11 cellular contexts compared by ENCODE assay signal in genomic region chr20:50309764-50310672, GRCh38.
DNase-seq lines count a peak whose midpoint lies in the region; ATAC-seq and TF ChIP-seq lines count a peak whose summit lies in the region.
"Had no signal": no experiment of that assay in that cellular context is flagged by ENCODE, and none has a peak within 500 bp of the region (broad histone marks: within the 10 kb centered on the region; RNA-seq: fewer than 3 reads in every experiment).

No MANE protein-coding gene starts in this region.

- H3K27ac Mint-ChIP-seq in GM23338 = no peak overlapping the region
- H3K27ac Mint-ChIP-seq: activated T-cell treated with anti-CD3 and anti-CD28 coated beads, Interleukin-2, amount 50 U/mL, for 24 hours had no signal

- DNase-seq in GM23338 (ENCODE audit: low spot score) = no peak
- DNase-seq in ascending aorta (ENCODE audit: low spot score in 2 of 2) = no peak
- DNase-seq in CD1c-positive myeloid dendritic cell (ENCODE audit: extremely low spot score) = no peak
- no peak for DNase-seq in activated CD4-positive, alpha-beta T cell treated with anti-CD3 and anti-CD28 coated beads for 1 hour
- DNase-seq in omental fat pad (ENCODE audit: low spot score) = no peak
- DNase-seq: activated T-cell treated with anti-CD3 and anti-CD28 coated beads, Interleukin-2, amount 50 U/mL, for 24 hours; NCI-H1105 had no signal

- H3K27me3 ChIP-seq in GM23338 (ENCODE audit: insufficient read depth) (no peaks in the 10 kb centered on the region), ascending aorta (no peaks in the 10 kb centered on the region), liver (ENCODE audit: control insufficient read depth in 4 of 4, insufficient read depth in 4 of 4, low read length in 3 of 4) (no peaks in the 10 kb centered on the region), skeletal muscle satellite cell (ENCODE audit: control insufficient read depth, insufficient read depth, low read length) (no peaks in the 10 kb centered on the region)
- H3K27me3 ChIP-seq: SJSA1 had no signal

- H3K36me3 Mint-ChIP-seq in GM23338 (ENCODE audit: low read depth) = no peaks in the 10 kb centered on the region

- no peak for TF ChIP-seq RAD21 in liver (IDR thresholded peaks at IDR 0.05)

- peaks cover 8% of the 10 kb centered on the region for H3K27me3 Mint-ChIP-seq in GM23338 (ENCODE audit: insufficient read depth, low read depth, poor library complexity)

- no peaks in the 10 kb centered on the region; the same call in 1 of the 2 replicates for H3K9me2 ChIP-seq in GM23338 (ENCODE audit: insufficient read depth)

- WGBS in liver = 91% methylated on average over 20 of the region's 20 CpGs

- no peaks in the 10 kb centered on the region; the same call in 2 of the 3 replicates for H3K9me3 Mint-ChIP-seq in GM23338
- H3K9me3 Mint-ChIP-seq: activated T-cell treated with anti-CD3 and anti-CD28 coated beads, Interleukin-2, amount 50 U/mL, for 24 hours had no signal

- peaks cover 11% of the 10 kb centered on the region; the same call in 1 of the 2 replicates for H3K4me1 ChIP-seq in GM23338 (ENCODE audit: insufficient read depth)
- H3K4me1 ChIP-seq in ascending aorta = peaks cover 11 to 27% of the 10 kb centered on the region in 2 donors
- H3K4me1 ChIP-seq in liver (ENCODE audit: control insufficient read depth in 4 of 4, insufficient read depth in 4 of 4, low read length in 3 of 4) = peaks cover 18 to 59% (median 32%) of the 10 kb centered on the region in 4 donors
- peaks cover 54% of the 10 kb centered on the region for H3K4me1 ChIP-seq in skeletal muscle satellite cell (ENCODE audit: control insufficient read depth, insufficient read depth, low read length)

- no peak overlapping the region for H3K4me3 ChIP-seq in GM23338
- H3K4me3 ChIP-seq in ascending aorta = no peak overlapping the region
- no peak overlapping the region for H3K4me3 ChIP-seq in liver (ENCODE audit: low read depth in 1 of 3, low read length in 3 of 3)
- H3K4me3 ChIP-seq in skeletal muscle satellite cell (ENCODE audit: low read length) = no peak overlapping the region

- H3K4me3 Mint-ChIP-seq in GM23338 = no peak overlapping the region; the same call in 2 of the 3 replicates
- H3K4me3 Mint-ChIP-seq: activated T-cell treated with anti-CD3 and anti-CD28 coated beads, Interleukin-2, amount 50 U/mL, for 24 hours had no signal

- H3K4me2 ChIP-seq in GM23338 (no peak overlapping the region), skeletal muscle satellite cell (ENCODE audit: low read length) (no peak overlapping the region)

- H3K9ac ChIP-seq in liver (ENCODE audit: low read depth in 1 of 2, low read length in 2 of 2) = peak overlapping the region in 1 of 2 donors; percentile 52
- peak overlapping the region; percentile 80 for H3K9ac ChIP-seq in skeletal muscle satellite cell (ENCODE audit: low read depth, low read length)

- H3K27ac ChIP-seq in GM23338 (ENCODE audit: low read depth) (no peak overlapping the region), ascending aorta (peak overlapping the region; percentile 85 to 89), liver (ENCODE audit: low read depth in 1 of 2, low read length in 2 of 2) (peak overlapping the region; percentile 98 to 99)

- H3K79me2 ChIP-seq in GM23338 (replicated peaks; ENCODE audit: insufficient read depth) = no peaks in the 10 kb centered on the region

- H3K36me3 ChIP-seq in GM23338 (ENCODE audit: insufficient read depth) (no peaks in the 10 kb centered on the region), ascending aorta (no peaks in the 10 kb centered on the region), liver (ENCODE audit: control insufficient read depth in 4 of 4, insufficient read depth in 3 of 4, low read depth in 1 of 4, low read length in 3 of 4) (no peaks in the 10 kb centered on the region), skeletal muscle satellite cell (ENCODE audit: insufficient read depth, low read length) (no peaks in the 10 kb centered on the region)
- H3K36me3 ChIP-seq: SJSA1 had no signal

- no peak; the same call in none of the 3 replicates for ATAC-seq in GM23338
- no peak for ATAC-seq in HG03039 (IDR thresholded peaks at IDR 0.05; ENCODE audit: unreplicated experiment)
- no peak for ATAC-seq in omental fat pad (ENCODE audit: low FRiP score)

- H2AFZ ChIP-seq in GM23338 = peak overlapping the region; percentile 94; the same call in 1 of the 2 replicates

- intact Hi-C loops in ascending aorta (cut with DNase I) = loop anchor here (2.0 kb wide), 2 partner anchors 89 to 119 kb away; partner anchors contain the start of gene CEBPB

- TF ChIP-seq CTCF in GM23338 (conservative IDR thresholded peaks at IDR 0.05; ENCODE audit: low read depth in 2 of 2) = no peak
- no peak for TF ChIP-seq CTCF in ascending aorta (IDR thresholded peaks at IDR 0.05)
- no peak for TF ChIP-seq CTCF in liver (IDR thresholded peaks at IDR 0.05; ENCODE audit: low read depth, low read length, missing input control)
- TF ChIP-seq CTCF in omental fat pad (IDR thresholded peaks at IDR 0.05) = no peak

- H3K4me1 Mint-ChIP-seq in GM23338 = peaks cover 27% of the 10 kb centered on the region

- H4K20me1 ChIP-seq in GM23338 (replicated peaks; ENCODE audit: insufficient read depth) = no peaks in the 10 kb centered on the region

- no peaks in the 10 kb centered on the region for H3F3A ChIP-seq in GM23338 (replicated peaks; ENCODE audit: low read depth)

- H3K9me3 ChIP-seq in ascending aorta (no peaks in the 10 kb centered on the region), liver (ENCODE audit: control insufficient read depth in 4 of 4, low read length in 3 of 4) (no peaks in the 10 kb centered on the region), skeletal muscle satellite cell (replicated peaks; ENCODE audit: low read length) (no peaks in the 10 kb centered on the region)
- H3K9me3 ChIP-seq: SJSA1 had no signal

TF ChIP-seq in GM23338, 12 proteins besides CTCF, POLR2A, EP300 and RAD21 (continues in another document):
- TF ChIP-seq POLR2AphosphoS5 (IDR thresholded peaks at IDR 0.05; ENCODE audit: low read depth) (no peak), EZH2 (IDR thresholded peaks at IDR 0.05; ENCODE audit: low read depth, unreplicated experiment) (no peak), REST (IDR thresholded peaks at IDR 0.05; ENCODE audit: unreplicated experiment) (no peak), CREB1 (CRISPR knock-in tag; IDR thresholded peaks at IDR 0.05; ENCODE audit: low read depth) (no peak)

TF ChIP-seq in liver, 16 proteins besides CTCF, POLR2A, EP300 and RAD21:
- TF ChIP-seq GABPA (IDR thresholded peaks at IDR 0.05 in 1 of 2, conservative IDR thresholded peaks at IDR 0.05 in 1 of 2) (no peak), FOXA1 (IDR thresholded peaks at IDR 0.05) (no peak), MAX (IDR thresholded peaks at IDR 0.05) (no peak), FOXA2 (IDR thresholded peaks at IDR 0.05) (no peak), YY1 (IDR thresholded peaks at IDR 0.05) (no peak), ATF3 (IDR thresholded peaks at IDR 0.05) (no peak), ZBTB33 (IDR thresholded peaks at IDR 0.05) (no peak), SP1 (IDR thresholded peaks at IDR 0.05) (no peak), JUND (IDR thresholded peaks at IDR 0.05) (no peak), EGR1 (IDR thresholded peaks at IDR 0.05; ENCODE audit: low read depth in 2 of 2) (no peak), REST (IDR thresholded peaks at IDR 0.05) (no peak), TAF1 (conservative IDR thresholded peaks at IDR 0.05) (no peak)
